In genomic region chr22:50695421-50696250, GRCh38 we compare ENCODE assay signal across 2 cellular contexts.
TF ChIP-seq lines count a peak whose summit lies in the region.

No MANE protein-coding gene starts in this region.

TF ChIP-seq in HepG2, 621 proteins besides CTCF, POLR2A, EP300 and RAD21:
- TF ChIP-seq ZNF660 (CRISPR knock-in tag; IDR thresholded peaks at IDR 0.05; ENCODE audit: borderline replicate concordance, low read depth) = no peak
- no peak for TF ChIP-seq PAWR (CRISPR knock-in tag; IDR thresholded peaks at IDR 0.05; ENCODE audit: borderline replicate concordance)
- TF ChIP-seq, protein P1, sequence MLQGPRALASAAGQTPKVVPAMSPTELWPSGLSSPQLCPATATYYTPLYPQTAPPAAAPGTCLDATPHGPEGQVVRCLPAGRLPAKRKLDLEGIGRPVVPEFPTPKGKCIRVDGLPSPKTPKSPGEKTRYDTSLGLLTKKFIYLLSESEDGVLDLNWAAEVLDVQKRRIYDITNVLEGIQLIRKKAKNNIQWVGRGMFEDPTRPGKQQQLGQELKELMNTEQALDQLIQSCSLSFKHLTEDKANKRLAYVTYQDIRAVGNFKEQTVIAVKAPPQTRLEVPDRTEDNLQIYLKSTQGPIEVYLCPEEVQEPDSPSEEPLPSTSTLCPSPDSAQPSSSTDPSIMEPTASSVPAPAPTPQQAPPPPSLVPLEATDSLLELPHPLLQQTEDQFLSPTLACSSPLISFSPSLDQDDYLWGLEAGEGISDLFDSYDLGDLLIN (CRISPR knock-in tag; IDR thresholded peaks at IDR 0.05; ENCODE audit: borderline replicate concordance) = no peak
- no peak for TF ChIP-seq CCDC6 (CRISPR knock-in tag; IDR thresholded peaks at IDR 0.05)
- no peak for TF ChIP-seq ZNF775 (CRISPR knock-in tag; IDR thresholded peaks at IDR 0.05; ENCODE audit: borderline replicate concordance)
- no peak for TF ChIP-seq HIVEP1 (CRISPR knock-in tag; IDR thresholded peaks at IDR 0.05)
- TF ChIP-seq ZNF839 (CRISPR knock-in tag; IDR thresholded peaks at IDR 0.05; ENCODE audit: borderline replicate concordance) = no peak
- TF ChIP-seq, protein P2, sequence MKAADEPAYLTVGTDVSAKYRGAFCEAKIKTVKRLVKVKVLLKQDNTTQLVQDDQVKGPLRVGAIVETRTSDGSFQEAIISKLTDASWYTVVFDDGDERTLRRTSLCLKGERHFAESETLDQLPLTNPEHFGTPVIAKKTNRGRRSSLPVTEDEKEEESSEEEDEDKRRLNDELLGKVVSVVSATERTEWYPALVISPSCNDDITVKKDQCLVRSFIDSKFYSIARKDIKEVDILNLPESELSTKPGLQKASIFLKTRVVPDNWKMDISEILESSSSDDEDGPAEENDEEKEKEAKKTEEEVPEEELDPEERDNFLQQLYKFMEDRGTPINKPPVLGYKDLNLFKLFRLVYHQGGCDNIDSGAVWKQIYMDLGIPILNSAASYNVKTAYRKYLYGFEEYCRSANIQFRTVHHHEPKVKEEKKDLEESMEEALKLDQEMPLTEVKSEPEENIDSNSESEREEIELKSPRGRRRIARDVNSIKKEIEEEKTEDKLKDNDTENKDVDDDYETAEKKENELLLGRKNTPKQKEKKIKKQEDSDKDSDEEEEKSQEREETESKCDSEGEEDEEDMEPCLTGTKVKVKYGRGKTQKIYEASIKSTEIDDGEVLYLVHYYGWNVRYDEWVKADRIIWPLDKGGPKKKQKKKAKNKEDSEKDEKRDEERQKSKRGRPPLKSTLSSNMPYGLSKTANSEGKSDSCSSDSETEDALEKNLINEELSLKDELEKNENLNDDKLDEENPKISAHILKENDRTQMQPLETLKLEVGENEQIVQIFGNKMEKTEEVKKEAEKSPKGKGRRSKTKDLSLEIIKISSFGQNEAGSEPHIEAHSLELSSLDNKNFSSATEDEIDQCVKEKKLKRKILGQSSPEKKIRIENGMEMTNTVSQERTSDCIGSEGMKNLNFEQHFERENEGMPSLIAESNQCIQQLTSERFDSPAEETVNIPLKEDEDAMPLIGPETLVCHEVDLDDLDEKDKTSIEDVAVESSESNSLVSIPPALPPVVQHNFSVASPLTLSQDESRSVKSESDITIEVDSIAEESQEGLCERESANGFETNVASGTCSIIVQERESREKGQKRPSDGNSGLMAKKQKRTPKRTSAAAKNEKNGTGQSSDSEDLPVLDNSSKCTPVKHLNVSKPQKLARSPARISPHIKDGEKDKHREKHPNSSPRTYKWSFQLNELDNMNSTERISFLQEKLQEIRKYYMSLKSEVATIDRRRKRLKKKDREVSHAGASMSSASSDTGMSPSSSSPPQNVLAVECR (CRISPR knock-in tag; IDR thresholded peaks at IDR 0.05; ENCODE audit: borderline replicate concordance) = 0 out of 2 replicates have a peak, but pooled peaks have one; percentile 2
- TF ChIP-seq, protein P3, sequence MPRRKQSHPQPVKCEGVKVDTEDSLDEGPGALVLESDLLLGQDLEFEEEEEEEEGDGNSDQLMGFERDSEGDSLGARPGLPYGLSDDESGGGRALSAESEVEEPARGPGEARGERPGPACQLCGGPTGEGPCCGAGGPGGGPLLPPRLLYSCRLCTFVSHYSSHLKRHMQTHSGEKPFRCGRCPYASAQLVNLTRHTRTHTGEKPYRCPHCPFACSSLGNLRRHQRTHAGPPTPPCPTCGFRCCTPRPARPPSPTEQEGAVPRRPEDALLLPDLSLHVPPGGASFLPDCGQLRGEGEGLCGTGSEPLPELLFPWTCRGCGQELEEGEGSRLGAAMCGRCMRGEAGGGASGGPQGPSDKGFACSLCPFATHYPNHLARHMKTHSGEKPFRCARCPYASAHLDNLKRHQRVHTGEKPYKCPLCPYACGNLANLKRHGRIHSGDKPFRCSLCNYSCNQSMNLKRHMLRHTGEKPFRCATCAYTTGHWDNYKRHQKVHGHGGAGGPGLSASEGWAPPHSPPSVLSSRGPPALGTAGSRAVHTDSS (CRISPR knock-in tag; conservative IDR thresholded peaks at IDR 0.05) = no peak

TF ChIP-seq in SK-N-SH, 30 proteins besides CTCF, POLR2A, EP300 and RAD21:
- TF ChIP-seq FOSL2 (IDR thresholded peaks at IDR 0.05; ENCODE audit: borderline replicate concordance, low read depth) = no peak
- TF ChIP-seq, protein P4, sequence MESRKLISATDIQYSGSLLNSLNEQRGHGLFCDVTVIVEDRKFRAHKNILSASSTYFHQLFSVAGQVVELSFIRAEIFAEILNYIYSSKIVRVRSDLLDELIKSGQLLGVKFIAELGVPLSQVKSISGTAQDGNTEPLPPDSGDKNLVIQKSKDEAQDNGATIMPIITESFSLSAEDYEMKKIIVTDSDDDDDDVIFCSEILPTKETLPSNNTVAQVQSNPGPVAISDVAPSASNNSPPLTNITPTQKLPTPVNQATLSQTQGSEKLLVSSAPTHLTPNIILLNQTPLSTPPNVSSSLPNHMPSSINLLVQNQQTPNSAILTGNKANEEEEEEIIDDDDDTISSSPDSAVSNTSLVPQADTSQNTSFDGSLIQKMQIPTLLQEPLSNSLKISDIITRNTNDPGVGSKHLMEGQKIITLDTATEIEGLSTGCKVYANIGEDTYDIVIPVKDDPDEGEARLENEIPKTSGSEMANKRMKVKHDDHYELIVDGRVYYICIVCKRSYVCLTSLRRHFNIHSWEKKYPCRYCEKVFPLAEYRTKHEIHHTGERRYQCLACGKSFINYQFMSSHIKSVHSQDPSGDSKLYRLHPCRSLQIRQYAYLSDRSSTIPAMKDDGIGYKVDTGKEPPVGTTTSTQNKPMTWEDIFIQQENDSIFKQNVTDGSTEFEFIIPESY (IDR thresholded peaks at IDR 0.05; ENCODE audit: borderline replicate concordance, low read depth) = no peak
- no peak for TF ChIP-seq RXRA (IDR thresholded peaks at IDR 0.05; ENCODE audit: borderline replicate concordance, low read depth)
- TF ChIP-seq USF1 (IDR thresholded peaks at IDR 0.05; ENCODE audit: borderline replicate concordance, low read depth) = no peak
- TF ChIP-seq IRF3 (IDR thresholded peaks at IDR 0.05; ENCODE audit: low read depth, low read length) = no peak
- no peak for TF ChIP-seq TEAD4 (IDR thresholded peaks at IDR 0.05; ENCODE audit: borderline replicate concordance, insufficient read depth)
- no peak for TF ChIP-seq MEF2A (IDR thresholded peaks at IDR 0.05; ENCODE audit: borderline replicate concordance, low read depth)
- TF ChIP-seq, protein P5, sequence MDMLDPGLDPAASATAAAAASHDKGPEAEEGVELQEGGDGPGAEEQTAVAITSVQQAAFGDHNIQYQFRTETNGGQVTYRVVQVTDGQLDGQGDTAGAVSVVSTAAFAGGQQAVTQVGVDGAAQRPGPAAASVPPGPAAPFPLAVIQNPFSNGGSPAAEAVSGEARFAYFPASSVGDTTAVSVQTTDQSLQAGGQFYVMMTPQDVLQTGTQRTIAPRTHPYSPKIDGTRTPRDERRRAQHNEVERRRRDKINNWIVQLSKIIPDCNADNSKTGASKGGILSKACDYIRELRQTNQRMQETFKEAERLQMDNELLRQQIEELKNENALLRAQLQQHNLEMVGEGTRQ (IDR thresholded peaks at IDR 0.05; ENCODE audit: borderline replicate concordance, low read depth, low read length) = no peak
- TF ChIP-seq CHD2 (IDR thresholded peaks at IDR 0.05; ENCODE audit: low read length, partially characterized antibody) = no peak
- no peak for TF ChIP-seq NFIC (IDR thresholded peaks at IDR 0.05; ENCODE audit: borderline replicate concordance)
- TF ChIP-seq, protein P6, sequence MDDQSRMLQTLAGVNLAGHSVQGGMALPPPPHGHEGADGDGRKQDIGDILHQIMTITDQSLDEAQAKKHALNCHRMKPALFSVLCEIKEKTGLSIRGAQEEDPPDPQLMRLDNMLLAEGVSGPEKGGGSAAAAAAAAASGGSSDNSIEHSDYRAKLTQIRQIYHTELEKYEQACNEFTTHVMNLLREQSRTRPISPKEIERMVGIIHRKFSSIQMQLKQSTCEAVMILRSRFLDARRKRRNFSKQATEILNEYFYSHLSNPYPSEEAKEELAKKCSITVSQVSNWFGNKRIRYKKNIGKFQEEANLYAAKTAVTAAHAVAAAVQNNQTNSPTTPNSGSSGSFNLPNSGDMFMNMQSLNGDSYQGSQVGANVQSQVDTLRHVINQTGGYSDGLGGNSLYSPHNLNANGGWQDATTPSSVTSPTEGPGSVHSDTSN (IDR thresholded peaks at IDR 0.05) = no peak
- no peak for TF ChIP-seq JUND (IDR thresholded peaks at IDR 0.05)
- TF ChIP-seq TCF12 (IDR thresholded peaks at IDR 0.05) = no peak
- TF ChIP-seq GABPA (IDR thresholded peaks at IDR 0.05; ENCODE audit: low read depth) = no peak
- TF ChIP-seq FOXJ3 (CRISPR knock-in tag; IDR thresholded peaks at IDR 0.05) = no peak
- TF ChIP-seq RFX5 (IDR thresholded peaks at IDR 0.05; ENCODE audit: low read length) = no peak
- TF ChIP-seq EZH2phosphoT487 (IDR thresholded peaks at IDR 0.05; ENCODE audit: borderline replicate concordance, low read depth) = no peak
- TF ChIP-seq SMC3 (IDR thresholded peaks at IDR 0.05; ENCODE audit: low read depth, low read length) = no peak
- no peak for TF ChIP-seq MAX (IDR thresholded peaks at IDR 0.05; ENCODE audit: low read depth)
